In the genomic region with DNA sequence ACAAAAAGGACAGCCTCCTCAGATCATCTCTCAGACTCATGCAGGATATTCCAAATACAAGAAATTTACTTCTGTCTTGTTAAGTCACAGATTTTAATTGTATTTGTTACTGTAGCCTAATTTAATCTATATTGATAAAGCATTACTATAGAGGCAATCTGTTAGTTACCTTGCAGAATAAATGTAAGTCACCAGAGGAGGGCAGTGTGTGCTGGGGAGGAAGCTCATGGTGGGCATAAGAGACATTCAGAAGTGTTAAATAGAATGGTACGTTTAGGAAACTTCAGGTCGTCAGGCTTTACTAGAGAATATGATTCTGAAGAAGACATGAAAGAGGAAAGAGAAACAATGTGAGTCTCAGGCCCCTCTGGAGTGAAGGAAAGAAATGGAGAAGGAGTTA, we compare ENCODE assay signal across 9 cellular contexts. TPM values are rescaled to one million over a fixed set of nuclear protein-coding genes. Genes with fewer than 3 reads are reported as not detected.
DNase-seq lines count a peak whose midpoint lies in the region; ATAC-seq and TF ChIP-seq lines count a peak whose summit lies in the region.
"Had no signal": no experiment of that assay in that cellular context is flagged by ENCODE, and none has a peak within 500 bp of the region (broad histone marks: within the 10 kb centered on the region; RNA-seq: fewer than 3 reads in every experiment).

No MANE protein-coding gene starts in this region.

- no peak overlapping the region for H3K4me3 ChIP-seq in esophagus squamous epithelium
- no peak overlapping the region for H3K4me3 ChIP-seq in suprapubic skin

- H3K27ac ChIP-seq in esophagus squamous epithelium: no peak overlapping the region
- H3K27ac ChIP-seq in suprapubic skin: no peak overlapping the region

- intact Hi-C loops in activated CD4-positive, alpha-beta memory T cell treated with anti-CD3 and anti-CD28 coated beads for 36 hours (cut with micrococcal nuclease): no loop called here
- intact Hi-C loops in esophagus squamous epithelium (cut with DNase I): no loop called here

- H3K4me1 ChIP-seq in esophagus squamous epithelium (no peaks in the 10 kb centered on the region), suprapubic skin (no peaks in the 10 kb centered on the region)

- POLR2A ChIA-PET in activated CD4-positive, alpha-beta memory T cell treated with anti-CD3 and anti-CD28 coated beads for 36 hours (lab: Charles Lee): no interaction called here

- CTCF ChIA-PET in activated CD4-positive, alpha-beta memory T cell treated with anti-CD3 and anti-CD28 coated beads for 36 hours (lab: Charles Lee): no interaction called here

- H3K4me3 Mint-ChIP-seq in activated CD4-positive, alpha-beta memory T cell treated with anti-CD3 and anti-CD28 coated beads for 36 hours: no peak overlapping the region

- H3K9me3 Mint-ChIP-seq in activated CD4-positive, alpha-beta memory T cell treated with anti-CD3 and anti-CD28 coated beads for 36 hours: no peaks in the 10 kb centered on the region

- H3K27me3 ChIP-seq in esophagus squamous epithelium: no peaks in the 10 kb centered on the region
- H3K27me3 ChIP-seq in suprapubic skin: no peaks in the 10 kb centered on the region

- TF ChIP-seq CTCF in GM12873 (IDR thresholded peaks at IDR 0.05; ENCODE audit: insufficient read depth, low read depth, low read length, missing control alignments) (peak; percentile 22), esophagus squamous epithelium (IDR thresholded peaks at IDR 0.05) (peak in 2 of 6 experiments; percentile 13 to 21), suprapubic skin (IDR thresholded peaks at IDR 0.05) (no peak)

- in situ Hi-C loops in SK-MEL-5 (cut with HindIII; ENCODE audit: low pct_unique_long_range_greater_than_20kb, low sequenced_read_pairs): no loop called here

- DNase-seq in AG08396 (ENCODE audit: low spot score): peak; percentile 8
- peak; percentile 43 for DNase-seq in SK-MEL-5 (ENCODE audit: low read depth, low spot score)
- DNase-seq in foreskin melanocyte: peak; percentile 5
- no peak for DNase-seq in activated CD4-positive, alpha-beta memory T cell treated with anti-CD3 and anti-CD28 coated beads for 36 hours
- DNase-seq in esophagus squamous epithelium (lab: John Stamatoyannopoulos, UW): no peak
- DNase-seq in suprapubic skin (ENCODE audit: low spot score in 2 of 2): no peak
- DNase-seq: NCI-H2171 had no signal

- H3K27ac Mint-ChIP-seq in activated CD4-positive, alpha-beta memory T cell treated with anti-CD3 and anti-CD28 coated beads for 36 hours: no peak overlapping the region

- TF ChIP-seq POLR2A in esophagus squamous epithelium (IDR thresholded peaks at IDR 0.05) (no peak), suprapubic skin (IDR thresholded peaks at IDR 0.05) (no peak)

- no peak for TF ChIP-seq EP300 in suprapubic skin (IDR thresholded peaks at IDR 0.05)

- H3K27me3 Mint-ChIP-seq in activated CD4-positive, alpha-beta memory T cell treated with anti-CD3 and anti-CD28 coated beads for 36 hours: no peaks in the 10 kb centered on the region

- 28 to 40% methylated on average over 2 of the region's 2 CpGs for WGBS in esophagus squamous epithelium, 2 donors
- 45% methylated on average over 2 of the region's 2 CpGs for WGBS in suprapubic skin

- no peaks in the 10 kb centered on the region for H3K36me3 ChIP-seq in esophagus squamous epithelium
- H3K36me3 ChIP-seq in suprapubic skin: no peaks in the 10 kb centered on the region

- no peak for ATAC-seq in HG03442 (IDR thresholded peaks at IDR 0.05; ENCODE audit: unreplicated experiment)

- H3K36me3 Mint-ChIP-seq in activated CD4-positive, alpha-beta memory T cell treated with anti-CD3 and anti-CD28 coated beads for 36 hours: no peaks in the 10 kb centered on the region

- H3K9me3 ChIP-seq in esophagus squamous epithelium (no peaks in the 10 kb centered on the region), suprapubic skin (no peaks in the 10 kb centered on the region)

- no peaks in the 10 kb centered on the region for H3K4me1 Mint-ChIP-seq in activated CD4-positive, alpha-beta memory T cell treated with anti-CD3 and anti-CD28 coated beads for 36 hours (ENCODE audit: low read depth)

RNA-seq across cellular contexts. Expression of gene INPP4B, which starts 37.3 kb away (rescaled TPM):
- 150 and 161 TPM in 2 replicates for total RNA-seq in SK-MEL-5 (2014; rRNA removed; shearing (Covaris generic))
- polyA plus RNA-seq in SK-MEL-5 (2015; cell fraction: cytosol; rRNA removed): 49.0 and 59.7 TPM in 2 replicates
- 39.6 and 41.3 TPM in 2 replicates for polyA plus RNA-seq in SK-MEL-5 (2015; cell fraction: nucleus; rRNA removed)
- 10 to 100 TPM; 63.9 to 64.9 TPM for total RNA-seq in activated CD4-positive, alpha-beta memory T cell treated with anti-CD3 and anti-CD28 coated beads for 36 hours
- total RNA-seq in esophagus squamous epithelium (10 to 100 TPM; 14.3 to 49.7 (median 21.3) TPM), suprapubic skin (10 to 100 TPM; 12.4 to 27.4 (median 17.4) TPM)

Comparison
In these comparisons a context has a peak if more than half of its experiments do, and no peak if none do; other contexts are left out.
1. DNase-seq: peak in AG08396 (single experiment), SK-MEL-5 (single experiment) and foreskin melanocyte (single experiment); none in activated CD4-positive, alpha-beta memory T cell treated with anti-CD3 and anti-CD28 coated beads for 36 hours (single experiment), esophagus squamous epithelium (single experiment) and suprapubic skin (0 of 2).